8 cellular contexts compared by ENCODE assay signal in genomic region chr17:48429638-48430586, GRCh38. TPM values are rescaled to one million over a fixed set of nuclear protein-coding genes. Genes with fewer than 3 reads are reported as not detected.
DNase-seq lines count a peak whose midpoint lies in the region; ATAC-seq and TF ChIP-seq lines count a peak whose summit lies in the region.

TSS of gene SKAP1 (minus strand) at chr17:48430214.

- peaks cover 72% of the 10 kb centered on the region for H3K4me1 Mint-ChIP-seq in activated T-helper 1 cell treated with anti-CD3 and anti-CD28 coated beads, Interleukin-12 subunit alpha, Interleukin-12 subunit beta, Interleukin-2, Interleukin-4 antibody, amounts not matched to agents 30 ng/mL and 10 ng/mL and 1 ng/mL, durations not matched to agents 14 hours and 24 hours and 36 hours (ENCODE audit: low read depth)

- DNase-seq in activated T-helper 1 cell treated with anti-CD3 and anti-CD28 coated beads, Interleukin-12 subunit alpha, Interleukin-12 subunit beta, Interleukin-2, Interleukin-4 antibody, amounts not matched to agents 30 ng/mL and 10 ng/mL and 1 ng/mL, durations not matched to agents 14 hours and 24 hours and 36 hours (ENCODE audit: low spot score) = peak; percentile 68
- DNase-seq in kidney tubule cell (ENCODE audit: low spot score) (peak; percentile 47), NCI-H1417 treated with DMSO at 0.1 percent for 48 hours (lab: John Stamatoyannopoulos, UW) (no peak), Kasumi-1 (lab: John Stamatoyannopoulos, UW) (no peak), PC-3 (no peak)
- peak; percentile 70 for DNase-seq in stimulated activated naive CD8-positive, alpha-beta T cell treated with anti-CD3 and anti-CD28 coated beads, Interleukin-15, Interleukin-2, amounts not matched to agents 100 U/mL and 50 U/mL, for 24 hours

- peak within 1 kb of the TSS; percentile 98 for H3K4me3 Mint-ChIP-seq in activated T-helper 1 cell treated with anti-CD3 and anti-CD28 coated beads, Interleukin-12 subunit alpha, Interleukin-12 subunit beta, Interleukin-2, Interleukin-4 antibody, amounts not matched to agents 30 ng/mL and 10 ng/mL and 1 ng/mL, durations not matched to agents 14 hours and 24 hours and 36 hours

- H3F3A ChIP-seq in PC-3 (ENCODE audit: low read length, unreplicated experiment) = no peaks in the 10 kb centered on the region

- H3K27me3 Mint-ChIP-seq in activated T-helper 1 cell treated with anti-CD3 and anti-CD28 coated beads, Interleukin-12 subunit alpha, Interleukin-12 subunit beta, Interleukin-2, Interleukin-4 antibody, amounts not matched to agents 30 ng/mL and 10 ng/mL and 1 ng/mL, durations not matched to agents 14 hours and 24 hours and 36 hours (ENCODE audit: insufficient read depth) = peaks cover 1% of the 10 kb centered on the region

- H3K27ac Mint-ChIP-seq in activated T-helper 1 cell treated with anti-CD3 and anti-CD28 coated beads, Interleukin-12 subunit alpha, Interleukin-12 subunit beta, Interleukin-2, Interleukin-4 antibody, amounts not matched to agents 30 ng/mL and 10 ng/mL and 1 ng/mL, durations not matched to agents 14 hours and 24 hours and 36 hours = peak within 1 kb of the TSS; percentile 99

- TF ChIP-seq CTCF in PC-3 (conservative IDR thresholded peaks at IDR 0.05; ENCODE audit: low read depth, low read length) = no peak

- ATAC-seq in GM18868 (IDR thresholded peaks at IDR 0.05; ENCODE audit: unreplicated experiment) = peak; percentile 61
- peak; percentile 53 for ATAC-seq in stimulated activated naive CD8-positive, alpha-beta T cell treated with anti-CD3 and anti-CD28 coated beads, Interleukin-15, Interleukin-2, amounts not matched to agents 100 U/mL and 50 U/mL, for 24 hours
- no peak for ATAC-seq in PC-3

- BruUV-seq in PC-3 (replicated peaks; lab: Mats Ljungman, UMichigan) = no TSS peak

- no peak within 1 kb of the TSS for H3K4me2 ChIP-seq in PC-3 (ENCODE audit: low read length)

- H3K9me3 Mint-ChIP-seq in activated T-helper 1 cell treated with anti-CD3 and anti-CD28 coated beads, Interleukin-12 subunit alpha, Interleukin-12 subunit beta, Interleukin-2, Interleukin-4 antibody, amounts not matched to agents 30 ng/mL and 10 ng/mL and 1 ng/mL, durations not matched to agents 14 hours and 24 hours and 36 hours = no peaks in the 10 kb centered on the region

- H3K9me2 ChIP-seq in PC-3 (replicated peaks; ENCODE audit: low read length) = no peaks in the 10 kb centered on the region

- H3K36me3 ChIP-seq in HUES6 (ENCODE audit: control insufficient read depth, insufficient read depth, low read length) (no peaks in the 10 kb centered on the region), PC-3 (ENCODE audit: low read depth, low read length) (no peaks in the 10 kb centered on the region)

- H3K36me3 Mint-ChIP-seq in activated T-helper 1 cell treated with anti-CD3 and anti-CD28 coated beads, Interleukin-12 subunit alpha, Interleukin-12 subunit beta, Interleukin-2, Interleukin-4 antibody, amounts not matched to agents 30 ng/mL and 10 ng/mL and 1 ng/mL, durations not matched to agents 14 hours and 24 hours and 36 hours (ENCODE audit: low read depth) = peaks cover 15% of the 10 kb centered on the region

- H3K4me1 ChIP-seq in HUES6 (ENCODE audit: control insufficient read depth, insufficient read depth, low read length) = peaks cover 3% of the 10 kb centered on the region; the same call in 1 of the 2 replicates
- H3K4me1 ChIP-seq in PC-3 (ENCODE audit: insufficient read depth, low read length) = no peaks in the 10 kb centered on the region

- intact Hi-C loops in activated T-helper 1 cell treated with anti-CD3 and anti-CD28 coated beads, Interleukin-12 subunit alpha, Interleukin-12 subunit beta, Interleukin-2, Interleukin-4 antibody, amounts not matched to agents 30 ng/mL and 10 ng/mL and 1 ng/mL, durations not matched to agents 14 hours and 24 hours and 36 hours (cut with micrococcal nuclease) = loop anchor here (1.0 to 10.0 kb wide), 5 partner anchors 17 to 765 kb away; no protein-coding TSS in a partner anchor
- intact Hi-C loops in PC-3 (cut with micrococcal nuclease) = loop anchor here (5.0 kb wide), 1 partner anchor 107 kb away; no protein-coding TSS in a partner anchor

- peaks cover 65% of the 10 kb centered on the region for H3K27me3 ChIP-seq in HUES6 (ENCODE audit: control insufficient read depth, insufficient read depth, low read length)
- no peaks in the 10 kb centered on the region for H3K27me3 ChIP-seq in PC-3 (ENCODE audit: low read length)

- H3K9me3 ChIP-seq in HUES6 (ENCODE audit: control insufficient read depth, insufficient read depth, low read depth, low read length) = no peaks in the 10 kb centered on the region
- H3K9me3 ChIP-seq in PC-3 (ENCODE audit: low read length) = no peaks in the 10 kb centered on the region

- H3K4me3 ChIP-seq in HUES6 (ENCODE audit: low read depth, low read length) (peak within 1 kb of the TSS; percentile 38), PC-3 (ENCODE audit: low read length) (no peak within 1 kb of the TSS)

- no peak within 1 kb of the TSS for H3K27ac ChIP-seq in HUES6 (ENCODE audit: low read depth, low read length)
- no peak within 1 kb of the TSS for H3K27ac ChIP-seq in PC-3 (ENCODE audit: low read length)

- POLR2A ChIA-PET in PC-3 (lab: Charles Lee; ENCODE audit: unreplicated experiment) = interaction anchor here (0.6 kb wide), 1 partner anchor 286 kb away, joined by 4 read pairs; no protein-coding TSS in a partner anchor

- H3K79me2 ChIP-seq in PC-3 (ENCODE audit: low read length) = no peaks in the 10 kb centered on the region

- H3K9ac ChIP-seq in HUES6 (ENCODE audit: low read length) = no peak within 1 kb of the TSS
- H3K9ac ChIP-seq in PC-3 (ENCODE audit: low read length) = no peak within 1 kb of the TSS

- H4K20me1 ChIP-seq in PC-3 (ENCODE audit: low read length) = no peaks in the 10 kb centered on the region

- CTCF ChIA-PET in PC-3 (lab: Charles Lee) = no interaction called here

- no peak within 1 kb of the TSS for H2AFZ ChIP-seq in PC-3 (ENCODE audit: low read length)

RNA-seq across cellular contexts. Expression of gene SKAP1, which starts in this region (rescaled TPM):
- 48.7 and 51.9 TPM in 2 replicates for total RNA-seq in activated T-helper 1 cell treated with anti-CD3 and anti-CD28 coated beads, Interleukin-12 subunit alpha, Interleukin-12 subunit beta, Interleukin-2, Interleukin-4 antibody, amounts not matched to agents 30 ng/mL and 10 ng/mL and 1 ng/mL, durations not matched to agents 14 hours and 24 hours and 36 hours
- total RNA-seq in PC-3 (2014; rRNA removed) = not detected in 2 replicates

Comparison
In these comparisons a context has a peak if more than half of its experiments do, and no peak if none do; other contexts are left out.
1. RNA of gene SKAP1 (total RNA-seq): 48.7 to 51.9 TPM in activated T-helper 1 cell treated with anti-CD3 and anti-CD28 coated beads, Interleukin-12 subunit alpha, Interleukin-12 subunit beta, Interleukin-2, Interleukin-4 antibody, amounts not matched to agents 30 ng/mL and 10 ng/mL and 1 ng/mL, durations not matched to agents 14 hours and 24 hours and 36 hours; not detected in PC-3; every median in the first group is over 10 times any median in the second.
2. DNase-seq: peak in activated T-helper 1 cell treated with anti-CD3 and anti-CD28 coated beads, Interleukin-12 subunit alpha, Interleukin-12 subunit beta, Interleukin-2, Interleukin-4 antibody, amounts not matched to agents 30 ng/mL and 10 ng/mL and 1 ng/mL, durations not matched to agents 14 hours and 24 hours and 36 hours (single experiment), kidney tubule cell (single experiment) and stimulated activated naive CD8-positive, alpha-beta T cell treated with anti-CD3 and anti-CD28 coated beads, Interleukin-15, Interleukin-2, amounts not matched to agents 100 U/mL and 50 U/mL, for 24 hours (single experiment); none in NCI-H1417 treated with DMSO at 0.1 percent for 48 hours (single experiment), Kasumi-1 (0 of 2) and PC-3 (single experiment).